In genomic region chr7:49718755-49719154, GRCh38 we compare ENCODE assay signal across 29 cellular contexts. TPM values are rescaled to one million over a fixed set of nuclear protein-coding genes. Genes with fewer than 3 reads are reported as not detected.
"Had no signal": no experiment of that assay in that cellular context is flagged by ENCODE, and none has a peak within 500 bp of the region (broad histone marks: within the 10 kb centered on the region; RNA-seq: fewer than 3 reads in every experiment).

No MANE protein-coding gene starts in this region.

- H3K27ac ChIP-seq: body of pancreas, cardiac muscle cell, parathyroid adenoma, spleen, thoracic aorta, VCaP had no signal

- H3K4me1 Mint-ChIP-seq: naive thymus-derived CD4-positive, alpha-beta T cell had no signal

- H3K27me3 ChIP-seq: body of pancreas, cardiac muscle cell, spleen, uterus had no signal

- H3K4me3 ChIP-seq: body of pancreas, cardiac muscle cell, spleen, thoracic aorta, uterus had no signal

- DNase-seq: activated CD4-positive, alpha-beta T cell treated with anti-CD3 and anti-CD28 coated beads for 4 hours; activated CD4-positive, alpha-beta T cell treated with anti-CD3 and anti-CD28 coated beads, Interleukin-2, amount 50 U/mL, for 4 hours; activated naive CD4-positive, alpha-beta T cell; activated T-cell treated with anti-CD3 and anti-CD28 coated beads for 4 hours; activated T-cell treated with anti-CD3 and anti-CD28 coated beads, Interleukin-2, amount 50 U/mL, for 72 hours; anterior cingulate cortex; body of pancreas; cerebellar nuclear complex; cortex of kidney; effector memory CD8-positive, alpha-beta T cell; left ventricle myocardium superior; naive thymus-derived CD4-positive, alpha-beta T cell; nucleus accumbens; right cardiac atrium; spleen; uterus had no signal

- H3K9me3 ChIP-seq: body of pancreas, spleen, thoracic aorta, uterus had no signal

- H3K4me1 ChIP-seq: parathyroid adenoma, spleen, uterus had no signal

- H3K9ac ChIP-seq: parathyroid adenoma had no signal

- H3K79me2 ChIP-seq: parathyroid adenoma had no signal

- ATAC-seq: activated naive CD4-positive, alpha-beta T cell treated with anti-CD3 and anti-CD28 coated beads, Interleukin-2, amount 50 U/mL, for 72 hours; activated T-cell treated with anti-CD3 and anti-CD28 coated beads, Interleukin-2, amount 50 U/mL, for 72 hours; body of pancreas; effector memory CD8-positive, alpha-beta T cell; left ventricle myocardium superior; naive thymus-derived CD4-positive, alpha-beta T cell; right cardiac atrium had no signal

- H3K36me3 Mint-ChIP-seq: activated naive CD4-positive, alpha-beta T cell treated with anti-CD3 and anti-CD28 coated beads, Interleukin-2, amount 50 U/mL, for 72 hours; naive thymus-derived CD4-positive, alpha-beta T cell; type B pancreatic cell had no signal

- FAIRE-seq: TTC549 had no signal

- H3K36me3 ChIP-seq: cardiac muscle cell, spleen, thoracic aorta, uterus had no signal

- H3K27me3 Mint-ChIP-seq: effector memory CD8-positive, alpha-beta T cell; stimulated activated naive CD8-positive, alpha-beta T cell treated with anti-CD3 and anti-CD28 coated beads, Interleukin-15, Interleukin-2, amounts not matched to agents 100 ng/mL and 50 ng/mL, for 24 hours had no signal

- H3K4me3 Mint-ChIP-seq: activated T-cell treated with anti-CD3 and anti-CD28 coated beads, Interleukin-2, amount 50 U/mL, for 72 hours; effector memory CD8-positive, alpha-beta T cell; naive thymus-derived CD4-positive, alpha-beta T cell; stimulated activated naive CD8-positive, alpha-beta T cell treated with anti-CD3 and anti-CD28 coated beads, Interleukin-15, Interleukin-2, amounts not matched to agents 100 ng/mL and 50 ng/mL, for 24 hours; type B pancreatic cell had no signal

- H2AFZ ChIP-seq: parathyroid adenoma had no signal

- H3K9me3 Mint-ChIP-seq: activated naive CD4-positive, alpha-beta T cell treated with anti-CD3 and anti-CD28 coated beads, Interleukin-2, amount 50 U/mL, for 72 hours; activated T-cell treated with anti-CD3 and anti-CD28 coated beads, Interleukin-2, amount 50 U/mL, for 72 hours; stimulated activated naive CD8-positive, alpha-beta T cell treated with anti-CD3 and anti-CD28 coated beads, Interleukin-15, Interleukin-2, amounts not matched to agents 100 ng/mL and 50 ng/mL, for 24 hours; type B pancreatic cell had no signal

- H3K27ac Mint-ChIP-seq: activated naive CD4-positive, alpha-beta T cell treated with anti-CD3 and anti-CD28 coated beads, Interleukin-2, amount 50 U/mL, for 72 hours; activated T-cell treated with anti-CD3 and anti-CD28 coated beads, Interleukin-2, amount 50 U/mL, for 72 hours; effector memory CD8-positive, alpha-beta T cell; naive thymus-derived CD4-positive, alpha-beta T cell; stimulated activated naive CD8-positive, alpha-beta T cell treated with anti-CD3 and anti-CD28 coated beads, Interleukin-15, Interleukin-2, amounts not matched to agents 100 ng/mL and 50 ng/mL, for 24 hours; type B pancreatic cell had no signal

RNA-seq across cellular contexts. Expression of gene VWC2, which starts 54.7 kb away (rescaled TPM):
- total RNA-seq: activated naive CD4-positive, alpha-beta T cell treated with anti-CD3 and anti-CD28 coated beads, Interleukin-2, amount 50 U/mL, for 72 hours; activated T-cell treated with anti-CD3 and anti-CD28 coated beads, Interleukin-2, amount 50 U/mL, for 72 hours; body of pancreas; fibroblast of villous mesenchyme; glomerular endothelial cell; lung microvascular endothelial cell; naive thymus-derived CD4-positive, alpha-beta T cell; pulmonary artery endothelial cell; T-helper 1 cell treated with Interleukin-12 subunit alpha and Interleukin-12 subunit beta and Interleukin-4 antibody, amounts not matched to agents 30 ng/mL and 1 ng/mL, for 36 hours had no signal
